ENCODE assay signal across 12 cellular contexts in genomic region chr14:23049011-23049410, GRCh38. TPM values are rescaled to one million over a fixed set of nuclear protein-coding genes. Genes with fewer than 3 reads are reported as not detected.
"Had no signal": no experiment of that assay in that cellular context is flagged by ENCODE, and none has a peak within 500 bp of the region (broad histone marks: within the 10 kb centered on the region; RNA-seq: fewer than 3 reads in every experiment).

No MANE protein-coding gene starts in this region.

- H3K4me3 ChIP-seq: GM23248, HAP-1 had no signal

- DNase-seq: GM23248, GOT3, H7, HFFc6, KBM-7 had no signal

- H3K9me3 ChIP-seq: HAP-1 had no signal

- H2AFZ ChIP-seq: GM23248 had no signal

- H3K4me2 ChIP-seq: KMS-11 had no signal

- H3K4me1 ChIP-seq: HAP-1 had no signal

- ATAC-seq: HCT116 had no signal

- H3K27ac ChIP-seq: GM23248, HL-60, KMS-11 had no signal

- H3K9ac ChIP-seq: GM23248, KMS-11 had no signal

RNA-seq across cellular contexts. Expression of gene PSMB11, which starts 7.0 kb away (rescaled TPM):
- total RNA-seq: GM23248, H4, H7, HT1080 had no signal
- polyA plus RNA-seq: GM23248, IgD-negative memory B cell had no signal
